12 cellular contexts compared by ENCODE assay signal in genomic region chr1:17276568-17276967, GRCh38. TPM values are rescaled to one million over a fixed set of nuclear protein-coding genes. Genes with fewer than 3 reads are reported as not detected.
DNase-seq lines count a peak whose midpoint lies in the region.
"Had no signal": no experiment of that assay in that cellular context is flagged by ENCODE, and none has a peak within 500 bp of the region (broad histone marks: within the 10 kb centered on the region; RNA-seq: fewer than 3 reads in every experiment).

No MANE protein-coding gene starts in this region.

- peak; percentile 1 for DNase-seq in G401 (ENCODE audit: low spot score)
- DNase-seq in NCI-H2171 (lab: John Stamatoyannopoulos, UW), result peak; percentile 28
- DNase-seq in amniotic epithelial cell (ENCODE audit: low read depth), result peak; percentile 42
- peak; percentile 11 for DNase-seq in medulla oblongata (ENCODE audit: extremely low spot score)
- no peak for DNase-seq in SW 1271 (lab: John Stamatoyannopoulos, UW)
- DNase-seq in HuH-7.5 (ENCODE audit: low spot score), result no peak
- DNase-seq in putamen (ENCODE audit: low spot score), result no peak
- no peak for DNase-seq in midbrain (lab: John Stamatoyannopoulos, UW)
- DNase-seq: activated gamma-delta T cell treated with Interleukin-2 at 50 U/mL for 16 hours, left cardiac atrium, NCI-H2029 had no signal

- in situ Hi-C loops in G401 (cut with HindIII; ENCODE audit: low sequenced_read_pairs), result no loop called here

RNA-seq across cellular contexts. Expression of gene PADI3, which starts 27.7 kb away (rescaled TPM):
- total RNA-seq in G401 (2014; rRNA removed; shearing (Covaris generic)), result 0.31 and 0.41 TPM in 2 replicates
- total RNA-seq: left cardiac atrium; T-helper 2 cell treated with Interferon-gamma antibody and Interleukin-4, amounts not matched to agents 100 ng/mL and 5 ng/mL, for 36 hours had no signal

RNA-seq across cellular contexts. Expression of gene PADI4, which starts 31.4 kb away (rescaled TPM):
- total RNA-seq in G401 (2014; rRNA removed; shearing (Covaris generic)), result not detected in 2 replicates
- total RNA-seq: T-helper 2 cell treated with Interferon-gamma antibody and Interleukin-4, amounts not matched to agents 100 ng/mL and 5 ng/mL, for 36 hours had no signal

Comparison
In these comparisons a context has a peak if more than half of its experiments do, and no peak if none do; other contexts are left out.
1. DNase-seq: peak in G401 (single experiment), NCI-H2171 (single experiment), amniotic epithelial cell (single experiment) and medulla oblongata (single experiment); none in SW 1271 (0 of 2), HuH-7.5 (single experiment), putamen (single experiment) and midbrain (single experiment).